In genomic region chr6:90186637-90187361, GRCh38 we compare ENCODE assay signal across 11 cellular contexts.
DNase-seq lines count a peak whose midpoint lies in the region; ATAC-seq and TF ChIP-seq lines count a peak whose summit lies in the region.
"Had no signal": no experiment of that assay in that cellular context is flagged by ENCODE, and none has a peak within 500 bp of the region (broad histone marks: within the 10 kb centered on the region; RNA-seq: fewer than 3 reads in every experiment).

No MANE protein-coding gene starts in this region.

- intact Hi-C loops in activated CD4-positive, alpha-beta T cell treated with anti-CD3 and anti-CD28 coated beads, Interleukin-2, amount 10 ng/mL, durations not matched to agents 24 days and 14 days (cut with micrococcal nuclease): loop anchor here (1.0 kb wide), 1 partner anchor 10 kb away; no protein-coding TSS in a partner anchor
- intact Hi-C loops in Calu3 (cut with micrococcal nuclease; ENCODE audit: unreplicated experiment): loop anchor here (5.0 to 10.0 kb wide), 3 partner anchors 208 to 291 kb away; no protein-coding TSS in a partner anchor

- H3K9me3 Mint-ChIP-seq in activated CD4-positive, alpha-beta T cell treated with anti-CD3 and anti-CD28 coated beads, Interleukin-2, amount 10 ng/mL, durations not matched to agents 24 days and 14 days: no peaks in the 10 kb centered on the region
- no peaks in the 10 kb centered on the region for H3K9me3 Mint-ChIP-seq in activated naive CD4-positive, alpha-beta T cell treated with anti-CD3 and anti-CD28 coated beads, Interleukin-2, amount 50 U/mL, for 72 hours
- no peaks in the 10 kb centered on the region for H3K9me3 Mint-ChIP-seq in Calu3 (ENCODE audit: low read depth, unreplicated experiment)

- peak overlapping the region; percentile 86 for H3K4me3 Mint-ChIP-seq in activated CD4-positive, alpha-beta T cell treated with anti-CD3 and anti-CD28 coated beads, Interleukin-2, amount 10 ng/mL, durations not matched to agents 24 days and 14 days
- no peak overlapping the region for H3K4me3 Mint-ChIP-seq in Calu3 (ENCODE audit: low read depth, unreplicated experiment)

- ATAC-seq in activated naive CD4-positive, alpha-beta T cell treated with anti-CD3 and anti-CD28 coated beads, Interleukin-2, amount 50 U/mL, for 72 hours: peak in 1 of 2 donors; percentile 10
- peak; percentile 4 for ATAC-seq in omental fat pad (ENCODE audit: low FRiP score)

- H3K36me3 Mint-ChIP-seq in activated CD4-positive, alpha-beta T cell treated with anti-CD3 and anti-CD28 coated beads, Interleukin-2, amount 10 ng/mL, durations not matched to agents 24 days and 14 days (ENCODE audit: low read depth): peaks cover 15% of the 10 kb centered on the region
- H3K36me3 Mint-ChIP-seq in activated naive CD4-positive, alpha-beta T cell treated with anti-CD3 and anti-CD28 coated beads, Interleukin-2, amount 50 U/mL, for 72 hours: peaks cover 0 to 15% of the 10 kb centered on the region in 2 donors
- H3K36me3 Mint-ChIP-seq in Calu3 (ENCODE audit: insufficient read depth, unreplicated experiment): no peaks in the 10 kb centered on the region

- H3K4me1 Mint-ChIP-seq in activated CD4-positive, alpha-beta T cell treated with anti-CD3 and anti-CD28 coated beads, Interleukin-2, amount 10 ng/mL, durations not matched to agents 24 days and 14 days: peaks cover 71% of the 10 kb centered on the region
- peaks cover 31% of the 10 kb centered on the region for H3K4me1 Mint-ChIP-seq in Calu3 (ENCODE audit: low read depth, unreplicated experiment)

- CTCF ChIA-PET in Calu3 (lab: Charles Lee): interaction anchor here (0.7 kb wide), 1 partner anchor 269 kb away, joined by 4 read pairs; no protein-coding TSS in a partner anchor

- BruUV-seq in Calu3 (replicated peaks; lab: Mats Ljungman, UMichigan): no TSS peak

- peak; percentile 75 for DNase-seq in activated CD4-positive, alpha-beta T cell treated with anti-CD3 and anti-CD28 coated beads, Interleukin-2, amount 10 ng/mL, durations not matched to agents 24 days and 14 days
- DNase-seq in activated CD4-positive, alpha-beta T cell treated with anti-CD3 and anti-CD28 coated beads, Interleukin-2, amount 50 U/mL, for 48 hours: no peak
- peak; percentile 5 for DNase-seq in NCI-H226
- DNase-seq in activated naive CD4-positive, alpha-beta T cell treated with anti-CD3 and anti-CD28 coated beads, Interleukin-2, amount 50 U/mL, for 72 hours (ENCODE audit: low spot score in 2 of 2): no peak
- no peak for DNase-seq in omental fat pad (ENCODE audit: low spot score)
- DNase-seq in AML-193 (lab: John Stamatoyannopoulos, UW): no peak
- no peak for DNase-seq in OCI-M2 (lab: John Stamatoyannopoulos, UW; ENCODE audit: unreplicated experiment)
- no peak for DNase-seq in Calu3
- DNase-seq: dermis blood vessel endothelial cell; heart left ventricle; stimulated activated CD8-positive, alpha-beta memory T cell treated with anti-CD3 and anti-CD28 coated beads, Interleukin-4, amount 100 ng/mL, for 48 hours had no signal

- no peaks in the 10 kb centered on the region for H3K27me3 Mint-ChIP-seq in activated CD4-positive, alpha-beta T cell treated with anti-CD3 and anti-CD28 coated beads, Interleukin-2, amount 10 ng/mL, durations not matched to agents 24 days and 14 days
- no peaks in the 10 kb centered on the region for H3K27me3 Mint-ChIP-seq in Calu3 (ENCODE audit: unreplicated experiment)

- TF ChIP-seq CTCF in omental fat pad (IDR thresholded peaks at IDR 0.05) (no peak), Calu3 (IDR thresholded peaks at IDR 0.05; ENCODE audit: unreplicated experiment) (no peak)

- H3K27ac Mint-ChIP-seq in activated CD4-positive, alpha-beta T cell treated with anti-CD3 and anti-CD28 coated beads, Interleukin-2, amount 10 ng/mL, durations not matched to agents 24 days and 14 days: peak overlapping the region; percentile 89
- H3K27ac Mint-ChIP-seq in activated naive CD4-positive, alpha-beta T cell treated with anti-CD3 and anti-CD28 coated beads, Interleukin-2, amount 50 U/mL, for 72 hours: peak overlapping the region; percentile 93 to 94
- H3K27ac Mint-ChIP-seq in Calu3 (ENCODE audit: unreplicated experiment): no peak overlapping the region

Comparison
In these comparisons a context has a peak if more than half of its experiments do, and no peak if none do; other contexts are left out.
1. DNase-seq: peak in activated CD4-positive, alpha-beta T cell treated with anti-CD3 and anti-CD28 coated beads, Interleukin-2, amount 10 ng/mL, durations not matched to agents 24 days and 14 days (single experiment) and NCI-H226 (single experiment); none in activated CD4-positive, alpha-beta T cell treated with anti-CD3 and anti-CD28 coated beads, Interleukin-2, amount 50 U/mL, for 48 hours (0 of 2), activated naive CD4-positive, alpha-beta T cell treated with anti-CD3 and anti-CD28 coated beads, Interleukin-2, amount 50 U/mL, for 72 hours (0 of 2), omental fat pad (single experiment), AML-193 (0 of 2), OCI-M2 (single experiment) and Calu3 (single experiment).